1 cellular context compared by ENCODE assay signal in the genomic region with DNA sequence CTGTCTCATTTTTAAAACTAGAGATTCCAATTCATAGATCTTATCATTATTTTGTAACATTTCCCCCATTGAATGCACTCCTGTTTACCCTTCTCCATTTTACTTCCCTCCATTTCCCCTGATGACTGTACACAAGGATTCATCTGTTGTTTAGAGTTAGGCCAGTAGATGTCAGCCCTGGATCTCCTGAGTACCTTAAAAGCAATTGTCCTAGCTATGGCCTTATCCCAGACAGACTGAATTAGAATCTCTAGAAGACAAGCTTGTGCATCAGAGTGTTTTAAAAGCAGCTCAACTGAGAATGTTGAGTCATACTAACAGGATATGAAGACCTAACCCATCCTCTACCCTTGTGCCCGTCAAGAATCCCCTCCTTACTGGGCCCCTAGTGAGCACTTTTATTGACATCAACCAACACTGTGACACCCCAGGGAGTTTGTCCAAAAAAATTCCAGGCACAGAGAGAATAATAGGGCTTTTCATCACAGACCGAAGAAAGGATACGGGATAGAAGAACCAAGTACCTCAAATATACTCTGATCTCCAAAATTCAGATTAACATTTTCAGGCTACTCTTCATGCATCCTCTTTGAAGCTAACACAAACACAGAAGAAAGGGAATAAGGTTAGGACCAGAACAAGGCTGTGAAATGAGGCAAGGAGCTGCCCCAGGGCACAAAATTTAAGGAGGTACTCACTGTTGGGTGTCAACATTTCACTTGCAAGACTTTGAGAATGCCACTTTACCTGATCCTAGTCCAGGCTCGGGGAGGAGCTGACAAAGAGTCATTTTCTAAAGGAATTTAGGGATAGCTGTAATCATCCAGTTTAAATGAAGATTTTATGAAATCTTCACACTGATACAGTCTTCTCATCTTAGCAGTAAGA.
TF ChIP-seq lines count a peak whose summit lies in the region.

No MANE protein-coding gene starts in this region.

TF ChIP-seq in HepG2, 621 proteins besides CTCF, POLR2A, EP300 and RAD21:
- TF ChIP-seq FOXA3 (CRISPR knock-in tag; IDR thresholded peaks at IDR 0.05), result peak; percentile 25; the same call in 1 of the 2 replicates
- no peak for TF ChIP-seq NFATC3 (CRISPR knock-in tag; IDR thresholded peaks at IDR 0.05)
- TF ChIP-seq ZNF264 (CRISPR knock-in tag; IDR thresholded peaks at IDR 0.05), result no peak
- no peak for TF ChIP-seq SMARCC2 (IDR thresholded peaks at IDR 0.05)
- TF ChIP-seq POLR2G (IDR thresholded peaks at IDR 0.05; ENCODE audit: low read depth, low read length), result no peak
- TF ChIP-seq SOX13 (IDR thresholded peaks at IDR 0.05), result no peak
- TF ChIP-seq SOX13 (CRISPR knock-in tag; conservative IDR thresholded peaks at IDR 0.05 in 1 of 2, IDR thresholded peaks at IDR 0.05 in 1 of 2), result no peak
- TF ChIP-seq ZBTB38 (CRISPR knock-in tag; IDR thresholded peaks at IDR 0.05), result no peak
- TF ChIP-seq HOMEZ (CRISPR knock-in tag; IDR thresholded peaks at IDR 0.05; ENCODE audit: low read depth), result no peak
- TF ChIP-seq HOXA9 (CRISPR knock-in tag; IDR thresholded peaks at IDR 0.05; ENCODE audit: borderline replicate concordance), result no peak
- no peak for TF ChIP-seq ZFP36 (IDR thresholded peaks at IDR 0.05; ENCODE audit: borderline replicate concordance, low read depth, low read length, partially characterized antibody)
- TF ChIP-seq, protein P1, sequence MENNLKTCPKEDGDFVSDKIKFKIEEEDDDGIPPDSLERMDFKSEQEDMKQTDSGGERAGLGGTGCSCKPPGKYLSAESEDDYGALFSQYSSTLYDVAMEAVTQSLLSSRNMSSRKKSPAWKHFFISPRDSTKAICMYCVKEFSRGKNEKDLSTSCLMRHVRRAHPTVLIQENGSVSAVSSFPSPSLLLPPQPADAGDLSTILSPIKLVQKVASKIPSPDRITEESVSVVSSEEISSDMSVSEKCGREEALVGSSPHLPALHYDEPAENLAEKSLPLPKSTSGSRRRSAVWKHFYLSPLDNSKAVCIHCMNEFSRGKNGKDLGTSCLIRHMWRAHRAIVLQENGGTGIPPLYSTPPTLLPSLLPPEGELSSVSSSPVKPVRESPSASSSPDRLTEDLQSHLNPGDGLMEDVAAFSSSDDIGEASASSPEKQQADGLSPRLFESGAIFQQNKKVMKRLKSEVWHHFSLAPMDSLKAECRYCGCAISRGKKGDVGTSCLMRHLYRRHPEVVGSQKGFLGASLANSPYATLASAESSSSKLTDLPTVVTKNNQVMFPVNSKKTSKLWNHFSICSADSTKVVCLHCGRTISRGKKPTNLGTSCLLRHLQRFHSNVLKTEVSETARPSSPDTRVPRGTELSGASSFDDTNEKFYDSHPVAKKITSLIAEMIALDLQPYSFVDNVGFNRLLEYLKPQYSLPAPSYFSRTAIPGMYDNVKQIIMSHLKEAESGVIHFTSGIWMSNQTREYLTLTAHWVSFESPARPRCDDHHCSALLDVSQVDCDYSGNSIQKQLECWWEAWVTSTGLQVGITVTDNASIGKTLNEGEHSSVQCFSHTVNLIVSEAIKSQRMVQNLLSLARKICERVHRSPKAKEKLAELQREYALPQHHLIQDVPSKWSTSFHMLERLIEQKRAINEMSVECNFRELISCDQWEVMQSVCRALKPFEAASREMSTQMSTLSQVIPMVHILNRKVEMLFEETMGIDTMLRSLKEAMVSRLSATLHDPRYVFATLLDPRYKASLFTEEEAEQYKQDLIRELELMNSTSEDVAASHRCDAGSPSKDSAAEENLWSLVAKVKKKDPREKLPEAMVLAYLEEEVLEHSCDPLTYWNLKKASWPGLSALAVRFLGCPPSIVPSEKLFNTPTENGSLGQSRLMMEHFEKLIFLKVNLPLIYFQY (CRISPR knock-in tag; IDR thresholded peaks at IDR 0.05; ENCODE audit: borderline replicate concordance), result no peak
- no peak for TF ChIP-seq NFYB (CRISPR knock-in tag; IDR thresholded peaks at IDR 0.05)
- no peak for TF ChIP-seq MTF2 (CRISPR knock-in tag; IDR thresholded peaks at IDR 0.05; ENCODE audit: borderline replicate concordance)
- TF ChIP-seq DDIT3 (CRISPR knock-in tag; IDR thresholded peaks at IDR 0.05), result no peak
- peak; percentile 61 for TF ChIP-seq STAG1 (CRISPR knock-in tag; IDR thresholded peaks at IDR 0.05)
- TF ChIP-seq FOXA1 (IDR thresholded peaks at IDR 0.05), result no peak
- 0 out of 2 replicates have a peak, but pooled peaks have one; percentile 46 for TF ChIP-seq FOXA1 (CRISPR knock-in tag; IDR thresholded peaks at IDR 0.05)
TF ChIP-seq in HepG2: peak in this region for 3.
